8 cellular contexts compared by ENCODE assay signal in genomic region chr11:107501713-107502112, GRCh38.
"Had no signal": no experiment of that assay in that cellular context is flagged by ENCODE, and none has a peak within 500 bp of the region (broad histone marks: within the 10 kb centered on the region; RNA-seq: fewer than 3 reads in every experiment).

No MANE protein-coding gene starts in this region.

- H3K9ac ChIP-seq: GM23248 had no signal

- DNase-seq: GM23248, GOT3, H7, IMR-90, KG1 had no signal

- H3K4me1 ChIP-seq: HAP-1 had no signal

- ATAC-seq: K562 had no signal

- H3K27ac ChIP-seq: GM23248, HL-60 had no signal

- H3K9me3 ChIP-seq: HAP-1 had no signal

- H3K4me3 ChIP-seq: GM23248, HAP-1, K562 had no signal
